In genomic region chr17:51122473-51123115, GRCh38 we compare ENCODE assay signal across 8 cellular contexts. TPM values are rescaled to one million over a fixed set of nuclear protein-coding genes. Genes with fewer than 3 reads are reported as not detected.
DNase-seq lines count a peak whose midpoint lies in the region; ATAC-seq and TF ChIP-seq lines count a peak whose summit lies in the region.
"Not testable (repeated sequence)": the region's sequence is repeated elsewhere in the genome, so short reads cannot be mapped to it uniquely, and the experiment has no call there.

No MANE protein-coding gene starts in this region.

- H3K27ac ChIP-seq in CD4-positive, alpha-beta memory T cell (ENCODE audit: low read depth, low read length): peak overlapping the region; percentile 80
- H3K27ac ChIP-seq in MM.1S (ENCODE audit: low read length) (peak overlapping the region; percentile 88; the same call in 1 of the 2 replicates), ascending aorta (peak overlapping the region; percentile 98 to 99), esophagus muscularis mucosa (replicated peaks in 1 of 4) (peak overlapping the region; percentile 99 to 100 (median 100)), prostate gland (peak overlapping the region; percentile 99 to 100), suprapubic skin (peak overlapping the region; percentile 100)

- TF ChIP-seq EP300 in esophagus muscularis mucosa (IDR thresholded peaks at IDR 0.05); suprapubic skin (IDR thresholded peaks at IDR 0.05): not testable (repeated sequence)

- H3K4me1 Mint-ChIP-seq in CD4-positive, alpha-beta memory T cell: peaks cover 21 to 47% (median 29%) of the 10 kb centered on the region in 4 donors
- peaks cover 18% of the 10 kb centered on the region for H3K4me1 Mint-ChIP-seq in memory B cell

- H3K27ac Mint-ChIP-seq in CD4-positive, alpha-beta memory T cell: peak overlapping the region in 6 of 7 donors; percentile 53 to 100 (median 98)
- H3K27ac Mint-ChIP-seq in memory B cell: peak overlapping the region; percentile 96

- not testable (repeated sequence) for H3K27me3 Mint-ChIP-seq in CD4-positive, alpha-beta memory T cell; memory B cell

- CTCF ChIA-PET in CD4-positive, alpha-beta memory T cell (lab: Charles Lee; ENCODE audit: partially characterized antibody): interaction anchor here (0.9 to 2.6 kb wide), 4 partner anchors 30 to 305 kb away, joined by 3 to 20 read pairs (median 6); partner anchors contain the start of gene NME1

- peaks cover 28% of the 10 kb centered on the region for H3F3A ChIP-seq in MM.1S (ENCODE audit: insufficient read depth, low read length)

- not testable (repeated sequence) for H4K20me1 ChIP-seq in MM.1S (ENCODE audit: insufficient read depth, low read length)

- WGBS in esophagus muscularis mucosa: 88% methylated on average over 10 of the region's 10 CpGs
- WGBS in prostate gland: 87% methylated on average over 10 of the region's 10 CpGs
- 78% methylated on average over 10 of the region's 10 CpGs for WGBS in suprapubic skin

- DNase-seq in CD4-positive, alpha-beta memory T cell; MM.1S; ascending aorta (ENCODE audit: low spot score in 2 of 2); esophagus muscularis mucosa (ENCODE audit: extremely low spot score); memory B cell (ENCODE audit: low spot score in 2 of 2); prostate gland (ENCODE audit: low spot score); suprapubic skin (ENCODE audit: low spot score in 2 of 2): not testable (repeated sequence)
- DNase-seq in activated CD4-positive, alpha-beta T cell treated with anti-CD3 and anti-CD28 coated beads, Interleukin-2, amount 50 U/mL, for 1 hour: peak; percentile 8

- not testable (repeated sequence) for H3K27me3 ChIP-seq in CD4-positive, alpha-beta memory T cell (ENCODE audit: insufficient read depth, low read length); MM.1S (replicated peaks; ENCODE audit: insufficient read depth, low read length); ascending aorta; esophagus muscularis mucosa; prostate gland (replicated peaks; ENCODE audit: insufficient read depth); suprapubic skin

- not testable (repeated sequence) for H3K36me3 ChIP-seq in CD4-positive, alpha-beta memory T cell (ENCODE audit: insufficient read depth, low read length); MM.1S (replicated peaks; ENCODE audit: insufficient read depth, low read length); ascending aorta; esophagus muscularis mucosa; prostate gland; suprapubic skin

- H3K4me2 ChIP-seq in MM.1S (ENCODE audit: low read depth, low read length): peak overlapping the region; percentile 94

- not testable (repeated sequence) for H3K9me2 ChIP-seq in MM.1S (replicated peaks; ENCODE audit: insufficient read depth, low read length)

- POLR2A ChIA-PET in CD4-positive, alpha-beta memory T cell (lab: Charles Lee; ENCODE audit: partially characterized antibody): interaction anchor here (0.8 to 3.0 kb wide), 3 partner anchors 31 to 581 kb away, joined by 3 to 31 read pairs (median 6); partner anchors contain the start of genes NME1 and TOB1

- H3K4me1 ChIP-seq in CD4-positive, alpha-beta memory T cell (ENCODE audit: insufficient read depth, low read length): peaks cover 36% of the 10 kb centered on the region
- H3K4me1 ChIP-seq in MM.1S (ENCODE audit: low read length): peaks cover 14% of the 10 kb centered on the region
- peaks cover 3 to 18% of the 10 kb centered on the region in 2 donors for H3K4me1 ChIP-seq in ascending aorta
- H3K4me1 ChIP-seq in esophagus muscularis mucosa: peaks cover 24 to 37% (median 36%) of the 10 kb centered on the region in 4 donors
- not testable (repeated sequence) for H3K4me1 ChIP-seq in prostate gland (replicated peaks)
- H3K4me1 ChIP-seq in suprapubic skin: peaks cover 38% of the 10 kb centered on the region

- peak overlapping the region in 7 of 8 donors; percentile 6 to 99 (median 61) for H3K4me3 Mint-ChIP-seq in CD4-positive, alpha-beta memory T cell
- H3K4me3 Mint-ChIP-seq in memory B cell: not testable (repeated sequence)

- TF ChIP-seq CTCF in MM.1S (IDR thresholded peaks at IDR 0.05; ENCODE audit: low read length); ascending aorta (IDR thresholded peaks at IDR 0.05); esophagus muscularis mucosa (IDR thresholded peaks at IDR 0.05); prostate gland (IDR thresholded peaks at IDR 0.05); suprapubic skin (IDR thresholded peaks at IDR 0.05): not testable (repeated sequence)

- ATAC-seq in memory B cell (ENCODE audit: low read depth): not testable (repeated sequence)

- H3K9me3 Mint-ChIP-seq in CD4-positive, alpha-beta memory T cell; memory B cell: not testable (repeated sequence)

- not testable (repeated sequence) for H3K9ac ChIP-seq in MM.1S (ENCODE audit: low read length)

- peak overlapping the region; percentile 64 for H2AFZ ChIP-seq in MM.1S (ENCODE audit: low read length)

- intact Hi-C loops in CD4-positive, alpha-beta memory T cell (cut with micrococcal nuclease); prostate gland (cut with DNase I): not testable (repeated sequence)
- intact Hi-C loops in ascending aorta (cut with DNase I) (loop anchor here (5.0 kb wide), 1 partner anchor 45 kb away; the partner anchor contains the start of gene NME2), esophagus muscularis mucosa (cut with DNase I) (loop anchor here (10.0 kb wide), 1 partner anchor 258 kb away; the partner anchor contains the start of gene TOB1)

- not testable (repeated sequence) for TF ChIP-seq POLR2A in esophagus muscularis mucosa (IDR thresholded peaks at IDR 0.05; ENCODE audit: low read depth); prostate gland (IDR thresholded peaks at IDR 0.05); suprapubic skin (IDR thresholded peaks at IDR 0.05)

- peaks cover 0 to 15% of the 10 kb centered on the region in 2 donors for H3K36me3 Mint-ChIP-seq in CD4-positive, alpha-beta memory T cell
- H3K36me3 Mint-ChIP-seq in memory B cell: not testable (repeated sequence)

- not testable (repeated sequence) for H3K9me3 ChIP-seq in CD4-positive, alpha-beta memory T cell (ENCODE audit: control insufficient read depth in 1 of 2, low read length in 2 of 2); MM.1S (replicated peaks; ENCODE audit: insufficient read depth, low read length); ascending aorta; esophagus muscularis mucosa; prostate gland; suprapubic skin

- not testable (repeated sequence) for H3K4me3 ChIP-seq in CD4-positive, alpha-beta memory T cell (ENCODE audit: low read length in 2 of 2); MM.1S (ENCODE audit: low read length); ascending aorta; esophagus muscularis mucosa; prostate gland; suprapubic skin

- peaks cover 29% of the 10 kb centered on the region for H3K79me2 ChIP-seq in MM.1S (ENCODE audit: low read length)

RNA-seq across cellular contexts. Expression of gene SPAG9, which starts 1.9 kb away (rescaled TPM):
- 10 to 100 TPM; 62.0 to 62.3 TPM for total RNA-seq in CD4-positive, alpha-beta memory T cell
- polyA plus RNA-seq in CD4-positive, alpha-beta memory T cell: 10 to 100 TPM in 1 of 2 donors, 1 to 10 TPM in 1; 3.2 to 10.0 TPM
- total RNA-seq in ascending aorta (41.3 TPM), esophagus muscularis mucosa (10 to 100 TPM; 81.2 to 99.9 (median 89.9) TPM), prostate gland (10 to 100 TPM; 48.3 to 98.3 TPM), suprapubic skin (100 to 1,000 TPM in 1 of 4 donors, 10 to 100 TPM in 3; 68.8 to 176 (median 80.6) TPM)

RNA-seq across cellular contexts. Expression of gene NME1, which starts 30.8 kb away (rescaled TPM):
- total RNA-seq in CD4-positive, alpha-beta memory T cell: 10 to 100 TPM; 10.0 to 12.2 TPM
- polyA plus RNA-seq in CD4-positive, alpha-beta memory T cell: 10 to 100 TPM; 62.5 to 67.2 TPM
- total RNA-seq in ascending aorta: 70.6 TPM
- 10 to 100 TPM in 3 of 4 donors, 1 to 10 TPM in 1; 9.1 to 32.3 (median 16.3) TPM for total RNA-seq in esophagus muscularis mucosa
- total RNA-seq in prostate gland: 10 to 100 TPM; 32.3 to 75.1 TPM
- 10 to 100 TPM; 21.1 to 67.6 (median 61.1) TPM for total RNA-seq in suprapubic skin

RNA-seq across cellular contexts. Expression of gene NME2, which starts 43.6 kb away (rescaled TPM):
- 100 to 1,000 TPM; 134 to 142 TPM for total RNA-seq in CD4-positive, alpha-beta memory T cell
- 100 to 1,000 TPM; 277 to 331 TPM for polyA plus RNA-seq in CD4-positive, alpha-beta memory T cell
- 638 TPM for total RNA-seq in ascending aorta
- total RNA-seq in esophagus muscularis mucosa: 100 to 1,000 TPM; 245 to 554 (median 350) TPM
- total RNA-seq in prostate gland: 100 to 1,000 TPM; 208 to 479 TPM
- 100 to 1,000 TPM; 239 to 695 (median 466) TPM for total RNA-seq in suprapubic skin
